In the genomic region with DNA sequence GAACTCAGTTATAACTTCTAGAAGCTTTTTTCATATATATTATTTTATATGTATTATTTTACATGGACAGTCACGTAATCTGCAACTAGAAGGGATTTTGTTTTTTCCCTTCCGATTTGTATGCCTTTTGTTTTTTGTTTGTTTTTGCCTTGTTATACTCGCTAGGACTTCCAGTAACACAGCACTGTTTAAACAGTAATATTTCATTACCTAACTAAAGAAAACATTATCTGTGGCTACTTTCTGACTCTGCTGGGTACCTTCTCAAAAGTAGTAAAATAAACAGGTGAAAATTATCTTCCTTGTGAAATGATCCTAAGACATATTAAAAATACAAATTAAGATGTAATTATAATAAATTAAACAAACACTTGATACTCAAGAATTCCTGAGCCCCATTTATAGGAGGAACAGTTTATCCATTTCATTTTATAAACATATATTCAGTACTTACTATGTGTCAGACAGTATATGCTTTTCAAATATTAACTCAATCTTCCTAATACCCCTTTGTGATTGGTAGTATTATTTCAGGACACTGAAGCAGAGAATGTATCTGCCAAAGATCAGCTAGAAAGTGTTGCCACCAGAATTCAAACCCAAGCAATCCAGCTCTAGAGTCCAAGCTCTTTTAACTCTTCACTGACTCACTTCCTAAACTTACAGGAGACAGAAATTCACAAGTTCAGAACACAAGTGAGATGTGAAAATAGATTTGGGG, we compare ENCODE assay signal across 2 cellular contexts.
TF ChIP-seq lines count a peak whose summit lies in the region.

No MANE protein-coding gene starts in this region.

TF ChIP-seq in SK-N-SH treated with all-trans-retinoic acid at 6 μM for 48 hours, 23 proteins besides CTCF, POLR2A, EP300 and RAD21:
- TF ChIP-seq, protein P1, sequence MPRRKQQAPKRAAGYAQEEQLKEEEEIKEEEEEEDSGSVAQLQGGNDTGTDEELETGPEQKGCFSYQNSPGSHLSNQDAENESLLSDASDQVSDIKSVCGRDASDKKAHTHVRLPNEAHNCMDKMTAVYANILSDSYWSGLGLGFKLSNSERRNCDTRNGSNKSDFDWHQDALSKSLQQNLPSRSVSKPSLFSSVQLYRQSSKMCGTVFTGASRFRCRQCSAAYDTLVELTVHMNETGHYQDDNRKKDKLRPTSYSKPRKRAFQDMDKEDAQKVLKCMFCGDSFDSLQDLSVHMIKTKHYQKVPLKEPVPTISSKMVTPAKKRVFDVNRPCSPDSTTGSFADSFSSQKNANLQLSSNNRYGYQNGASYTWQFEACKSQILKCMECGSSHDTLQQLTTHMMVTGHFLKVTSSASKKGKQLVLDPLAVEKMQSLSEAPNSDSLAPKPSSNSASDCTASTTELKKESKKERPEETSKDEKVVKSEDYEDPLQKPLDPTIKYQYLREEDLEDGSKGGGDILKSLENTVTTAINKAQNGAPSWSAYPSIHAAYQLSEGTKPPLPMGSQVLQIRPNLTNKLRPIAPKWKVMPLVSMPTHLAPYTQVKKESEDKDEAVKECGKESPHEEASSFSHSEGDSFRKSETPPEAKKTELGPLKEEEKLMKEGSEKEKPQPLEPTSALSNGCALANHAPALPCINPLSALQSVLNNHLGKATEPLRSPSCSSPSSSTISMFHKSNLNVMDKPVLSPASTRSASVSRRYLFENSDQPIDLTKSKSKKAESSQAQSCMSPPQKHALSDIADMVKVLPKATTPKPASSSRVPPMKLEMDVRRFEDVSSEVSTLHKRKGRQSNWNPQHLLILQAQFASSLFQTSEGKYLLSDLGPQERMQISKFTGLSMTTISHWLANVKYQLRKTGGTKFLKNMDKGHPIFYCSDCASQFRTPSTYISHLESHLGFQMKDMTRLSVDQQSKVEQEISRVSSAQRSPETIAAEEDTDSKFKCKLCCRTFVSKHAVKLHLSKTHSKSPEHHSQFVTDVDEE (CRISPR knock-in tag; IDR thresholded peaks at IDR 0.05), result no peak
- TF ChIP-seq ESRRG (CRISPR knock-in tag; IDR thresholded peaks at IDR 0.05) (no peak), GLIS3 (CRISPR knock-in tag; IDR thresholded peaks at IDR 0.05) (no peak), TCF4 (CRISPR knock-in tag; IDR thresholded peaks at IDR 0.05; ENCODE audit: borderline replicate concordance) (no peak), ARNTL (CRISPR knock-in tag; IDR thresholded peaks at IDR 0.05; ENCODE audit: borderline replicate concordance, low read depth) (0 out of 2 replicates have a peak, but pooled peaks have one; percentile 22), ZFP3 (CRISPR knock-in tag; IDR thresholded peaks at IDR 0.05) (no peak), TOX (CRISPR knock-in tag; IDR thresholded peaks at IDR 0.05; ENCODE audit: borderline replicate concordance) (no peak)
- TF ChIP-seq, protein P2, sequence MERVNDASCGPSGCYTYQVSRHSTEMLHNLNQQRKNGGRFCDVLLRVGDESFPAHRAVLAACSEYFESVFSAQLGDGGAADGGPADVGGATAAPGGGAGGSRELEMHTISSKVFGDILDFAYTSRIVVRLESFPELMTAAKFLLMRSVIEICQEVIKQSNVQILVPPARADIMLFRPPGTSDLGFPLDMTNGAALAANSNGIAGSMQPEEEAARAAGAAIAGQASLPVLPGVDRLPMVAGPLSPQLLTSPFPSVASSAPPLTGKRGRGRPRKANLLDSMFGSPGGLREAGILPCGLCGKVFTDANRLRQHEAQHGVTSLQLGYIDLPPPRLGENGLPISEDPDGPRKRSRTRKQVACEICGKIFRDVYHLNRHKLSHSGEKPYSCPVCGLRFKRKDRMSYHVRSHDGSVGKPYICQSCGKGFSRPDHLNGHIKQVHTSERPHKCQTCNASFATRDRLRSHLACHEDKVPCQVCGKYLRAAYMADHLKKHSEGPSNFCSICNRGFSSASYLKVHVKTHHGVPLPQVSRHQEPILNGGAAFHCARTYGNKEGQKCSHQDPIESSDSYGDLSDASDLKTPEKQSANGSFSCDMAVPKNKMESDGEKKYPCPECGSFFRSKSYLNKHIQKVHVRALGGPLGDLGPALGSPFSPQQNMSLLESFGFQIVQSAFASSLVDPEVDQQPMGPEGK (CRISPR knock-in tag; IDR thresholded peaks at IDR 0.05; ENCODE audit: borderline replicate concordance), result no peak

TF ChIP-seq in SK-N-SH, 30 proteins besides CTCF, POLR2A, EP300 and RAD21 (continued from another document):
- TF ChIP-seq, protein P3, sequence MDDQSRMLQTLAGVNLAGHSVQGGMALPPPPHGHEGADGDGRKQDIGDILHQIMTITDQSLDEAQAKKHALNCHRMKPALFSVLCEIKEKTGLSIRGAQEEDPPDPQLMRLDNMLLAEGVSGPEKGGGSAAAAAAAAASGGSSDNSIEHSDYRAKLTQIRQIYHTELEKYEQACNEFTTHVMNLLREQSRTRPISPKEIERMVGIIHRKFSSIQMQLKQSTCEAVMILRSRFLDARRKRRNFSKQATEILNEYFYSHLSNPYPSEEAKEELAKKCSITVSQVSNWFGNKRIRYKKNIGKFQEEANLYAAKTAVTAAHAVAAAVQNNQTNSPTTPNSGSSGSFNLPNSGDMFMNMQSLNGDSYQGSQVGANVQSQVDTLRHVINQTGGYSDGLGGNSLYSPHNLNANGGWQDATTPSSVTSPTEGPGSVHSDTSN (IDR thresholded peaks at IDR 0.05), result no peak
- TF ChIP-seq REST (IDR thresholded peaks at IDR 0.05; ENCODE audit: low read depth, low read length) (no peak), RFX5 (IDR thresholded peaks at IDR 0.05; ENCODE audit: low read length) (no peak), CHD2 (IDR thresholded peaks at IDR 0.05; ENCODE audit: low read length, partially characterized antibody) (no peak), ELF1 (IDR thresholded peaks at IDR 0.05) (no peak), FOXM1 (IDR thresholded peaks at IDR 0.05; ENCODE audit: low read depth) (no peak), NRF1 (IDR thresholded peaks at IDR 0.05; ENCODE audit: low read depth, low read length) (no peak), FOXJ3 (CRISPR knock-in tag; IDR thresholded peaks at IDR 0.05) (no peak), SMC3 (IDR thresholded peaks at IDR 0.05; ENCODE audit: low read depth, low read length) (no peak), MAX (IDR thresholded peaks at IDR 0.05; ENCODE audit: low read depth) (no peak), MEF2A (IDR thresholded peaks at IDR 0.05; ENCODE audit: borderline replicate concordance, low read depth) (no peak)
TF ChIP-seq in SK-N-SH: peak in this region for 0.
